ENCODE assay signal across 8 cellular contexts in genomic region chr12:122896662-122897061, GRCh38. TPM values are rescaled to one million over a fixed set of nuclear protein-coding genes. Genes with fewer than 3 reads are reported as not detected.
DNase-seq lines count a peak whose midpoint lies in the region; ATAC-seq lines count a peak whose summit lies in the region.

No MANE protein-coding gene starts in this region.

- no peaks in the 10 kb centered on the region for H3K9me3 Mint-ChIP-seq in activated naive CD4-positive, alpha-beta T cell treated with anti-CD3 and anti-CD28 coated beads, Interleukin-2, amount 10 ng/mL, durations not matched to agents 7 days and 5 days
- H3K9me3 Mint-ChIP-seq in activated CD4-positive, alpha-beta memory T cell treated with anti-CD3 and anti-CD28 coated beads, Interleukin-2, amount 10 ng/mL, durations not matched to agents 7 days and 5 days, result peaks cover 5% of the 10 kb centered on the region
- H3K9me3 Mint-ChIP-seq in immature natural killer cell, result no peaks in the 10 kb centered on the region

- H3K27me3 Mint-ChIP-seq in activated naive CD4-positive, alpha-beta T cell treated with anti-CD3 and anti-CD28 coated beads, Interleukin-2, amount 10 ng/mL, durations not matched to agents 7 days and 5 days, result peaks cover 28% of the 10 kb centered on the region
- no peaks in the 10 kb centered on the region for H3K27me3 Mint-ChIP-seq in activated CD4-positive, alpha-beta memory T cell treated with anti-CD3 and anti-CD28 coated beads, Interleukin-2, amount 10 ng/mL, durations not matched to agents 7 days and 5 days
- H3K27me3 Mint-ChIP-seq in immature natural killer cell (ENCODE audit: low read depth in 3 of 3), result peaks cover 21 to 46% (median 30%) of the 10 kb centered on the region in 3 donors

- H3K27ac Mint-ChIP-seq in activated naive CD4-positive, alpha-beta T cell treated with anti-CD3 and anti-CD28 coated beads, Interleukin-2, amount 10 ng/mL, durations not matched to agents 7 days and 5 days, result peak overlapping the region; percentile 91
- peak overlapping the region; percentile 70 for H3K27ac Mint-ChIP-seq in activated CD4-positive, alpha-beta memory T cell treated with anti-CD3 and anti-CD28 coated beads, Interleukin-2, amount 10 ng/mL, durations not matched to agents 7 days and 5 days
- peak overlapping the region; percentile 99 to 100 (median 100) for H3K27ac Mint-ChIP-seq in immature natural killer cell

- no peak for ATAC-seq in HG03565 (IDR thresholded peaks at IDR 0.05; ENCODE audit: unreplicated experiment)
- ATAC-seq in HG02642 (IDR thresholded peaks at IDR 0.05; ENCODE audit: poor library complexity, unreplicated experiment), result no peak

- H3K27ac ChIP-seq in substantia nigra (ENCODE audit: low read depth, low read length, poor library complexity, severe bottlenecking), result peak overlapping the region; percentile 41

- peaks cover 28% of the 10 kb centered on the region for H3K36me3 Mint-ChIP-seq in activated naive CD4-positive, alpha-beta T cell treated with anti-CD3 and anti-CD28 coated beads, Interleukin-2, amount 10 ng/mL, durations not matched to agents 7 days and 5 days
- H3K36me3 Mint-ChIP-seq in activated CD4-positive, alpha-beta memory T cell treated with anti-CD3 and anti-CD28 coated beads, Interleukin-2, amount 10 ng/mL, durations not matched to agents 7 days and 5 days (ENCODE audit: low read depth), result peaks cover 24% of the 10 kb centered on the region
- no peaks in the 10 kb centered on the region for H3K36me3 Mint-ChIP-seq in immature natural killer cell

- no peak for DNase-seq in activated naive CD4-positive, alpha-beta T cell treated with anti-CD3 and anti-CD28 coated beads, Interleukin-2, amount 10 ng/mL, durations not matched to agents 7 days and 5 days
- DNase-seq in activated naive CD4-positive, alpha-beta T cell treated with Interleukin-2 at 50 U/mL for 16 hours, result no peak
- DNase-seq in activated CD4-positive, alpha-beta memory T cell treated with anti-CD3 and anti-CD28 coated beads, Interleukin-2, amount 10 ng/mL, durations not matched to agents 7 days and 5 days, result no peak
- DNase-seq in immature natural killer cell (no peak), substantia nigra (lab: John Stamatoyannopoulos, UW) (no peak), kidney glomerular epithelial cell (lab: John Stamatoyannopoulos, UW) (no peak)

- CTCF ChIA-PET in activated naive CD4-positive, alpha-beta T cell treated with anti-CD3 and anti-CD28 coated beads, Interleukin-2, amount 10 ng/mL, durations not matched to agents 7 days and 5 days (lab: Charles Lee), result interaction anchor here (2.5 to 2.7 kb wide), 2 partner anchors 8 to 18 kb away, joined by 7 to 17 read pairs; no protein-coding TSS in a partner anchor
- CTCF ChIA-PET in activated CD4-positive, alpha-beta memory T cell treated with anti-CD3 and anti-CD28 coated beads, Interleukin-2, amount 10 ng/mL, durations not matched to agents 7 days and 5 days (lab: Charles Lee), result interaction anchor here (0.7 to 2.6 kb wide), 5 partner anchors 8 to 55 kb away, joined by 3 to 11 read pairs (median 8); no protein-coding TSS in a partner anchor

- H3K4me1 Mint-ChIP-seq in activated naive CD4-positive, alpha-beta T cell treated with anti-CD3 and anti-CD28 coated beads, Interleukin-2, amount 10 ng/mL, durations not matched to agents 7 days and 5 days, result peaks cover 88% of the 10 kb centered on the region
- H3K4me1 Mint-ChIP-seq in activated CD4-positive, alpha-beta memory T cell treated with anti-CD3 and anti-CD28 coated beads, Interleukin-2, amount 10 ng/mL, durations not matched to agents 7 days and 5 days, result peaks cover 89% of the 10 kb centered on the region
- peaks cover 91 to 97% of the 10 kb centered on the region in 2 donors for H3K4me1 Mint-ChIP-seq in immature natural killer cell

- H3K4me3 Mint-ChIP-seq in activated naive CD4-positive, alpha-beta T cell treated with anti-CD3 and anti-CD28 coated beads, Interleukin-2, amount 10 ng/mL, durations not matched to agents 7 days and 5 days, result peak overlapping the region; percentile 95
- H3K4me3 Mint-ChIP-seq in activated CD4-positive, alpha-beta memory T cell treated with anti-CD3 and anti-CD28 coated beads, Interleukin-2, amount 10 ng/mL, durations not matched to agents 7 days and 5 days, result peak overlapping the region; percentile 83
- H3K4me3 Mint-ChIP-seq in immature natural killer cell, result peak overlapping the region; percentile 94 to 99 (median 97)

- POLR2A ChIA-PET in activated CD4-positive, alpha-beta memory T cell treated with anti-CD3 and anti-CD28 coated beads, Interleukin-2, amount 10 ng/mL, durations not matched to agents 7 days and 5 days (lab: Charles Lee), result interaction anchor here (1.3 to 9.8 kb wide), 4 partner anchors 12 to 50 kb away, joined by 3 to 136 read pairs (median 13); no protein-coding TSS in a partner anchor

RNA-seq across cellular contexts. Expression of gene VPS37B, which starts 0.7 kb away (rescaled TPM):
- 10 to 100 TPM; 27.1 to 27.7 TPM for total RNA-seq in activated CD4-positive, alpha-beta memory T cell treated with anti-CD3 and anti-CD28 coated beads, Interleukin-2, amount 10 ng/mL, durations not matched to agents 7 days and 5 days
- polyA plus RNA-seq in immature natural killer cell, result 10 to 100 TPM; 39.5 to 70.1 (median 43.6) TPM
